ENCODE assay signal across 15 cellular contexts in the genomic region with DNA sequence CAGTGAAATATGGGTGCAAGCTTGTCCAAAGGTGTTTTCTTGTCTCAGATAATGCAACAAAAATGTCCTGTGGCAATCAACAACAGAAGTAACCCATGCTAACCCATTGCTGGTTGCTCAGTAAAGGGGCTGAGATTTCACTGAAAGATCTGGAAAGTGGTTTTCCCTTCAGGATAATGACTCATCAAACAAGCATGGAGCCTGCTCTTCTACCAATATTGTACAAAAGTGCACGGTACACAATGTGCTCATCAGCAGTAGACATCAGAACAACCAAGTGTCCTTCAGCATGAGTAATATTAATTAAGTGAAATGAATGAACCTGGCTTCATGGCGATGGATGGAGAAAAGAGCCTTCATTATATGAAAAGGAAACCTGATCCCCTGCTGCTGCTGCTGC.
DNase-seq lines count a peak whose midpoint lies in the region; ATAC-seq and TF ChIP-seq lines count a peak whose summit lies in the region.
"Had no signal": no experiment of that assay in that cellular context is flagged by ENCODE, and none has a peak within 500 bp of the region (broad histone marks: within the 10 kb centered on the region; RNA-seq: fewer than 3 reads in every experiment).

No MANE protein-coding gene starts in this region.

- H3K36me3 ChIP-seq in smooth muscle cell (ENCODE audit: low read depth), result no peaks in the 10 kb centered on the region
- H3K36me3 ChIP-seq: HAP-1 had no signal

- DNase-seq in NCI-H146 treated with DMSO at 0.1 percent for 48 hours (lab: John Stamatoyannopoulos, UW; ENCODE audit: unreplicated experiment), result peak; percentile 81
- peak; percentile 69 for DNase-seq in RPMI7951 (ENCODE audit: low read depth)
- DNase-seq in fibroblast of mammary gland (ENCODE audit: low read depth), result peak; percentile 95
- no peak for DNase-seq in smooth muscle cell (lab: John Stamatoyannopoulos, UW; ENCODE audit: unreplicated experiment)
- no peak for DNase-seq in middle frontal gyrus (ENCODE audit: extremely low spot score, low spot score)
- DNase-seq in activated gamma-delta T cell (lab: John Stamatoyannopoulos, UW), result no peak
- DNase-seq: activated CD8-positive, alpha-beta memory T cell treated with anti-CD3 and anti-CD28 coated beads, Interleukin-2, amount 50 U/mL, for 4 hours; Calu3; hippocampal formation; mucosa of descending colon; psoas muscle; substantia nigra had no signal

- TF ChIP-seq CTCF in fibroblast of mammary gland (conservative IDR thresholded peaks at IDR 0.05; ENCODE audit: control insufficient read depth, insufficient read depth, low read depth, low read length) (no peak), smooth muscle cell (IDR thresholded peaks at IDR 0.05; ENCODE audit: borderline replicate concordance, insufficient read depth, poor library complexity, severe bottlenecking) (no peak)

- peaks cover 13% of the 10 kb centered on the region for H3K4me1 ChIP-seq in smooth muscle cell (ENCODE audit: low read depth)
- H3K4me1 ChIP-seq: psoas muscle had no signal

- no peaks in the 10 kb centered on the region for H3K9me3 ChIP-seq in smooth muscle cell (replicated peaks; ENCODE audit: low read depth)
- H3K9me3 ChIP-seq: HAP-1, mucosa of descending colon had no signal

- H3F3A ChIP-seq in smooth muscle cell (ENCODE audit: low read depth), result peaks cover 9% of the 10 kb centered on the region

- H3K4me3 ChIP-seq in fibroblast of mammary gland (ENCODE audit: control insufficient read depth, low read depth, low read length) (no peak overlapping the region), smooth muscle cell (no peak overlapping the region)
- H3K4me3 ChIP-seq: HAP-1, mucosa of descending colon, psoas muscle had no signal

- no peaks in the 10 kb centered on the region for H3K79me2 ChIP-seq in smooth muscle cell (ENCODE audit: low read depth)

- H3K27ac ChIP-seq in smooth muscle cell (ENCODE audit: low read depth), result peak overlapping the region; percentile 5
- H3K27ac ChIP-seq: psoas muscle, VCaP had no signal

- H4K20me1 ChIP-seq in smooth muscle cell (ENCODE audit: low read depth), result no peaks in the 10 kb centered on the region

- ATAC-seq in HG02870 (IDR thresholded peaks at IDR 0.05; ENCODE audit: unreplicated experiment), result no peak
- ATAC-seq: mucosa of descending colon, psoas muscle had no signal

- H3K4me2 ChIP-seq in smooth muscle cell, result no peak overlapping the region

- no peaks in the 10 kb centered on the region for H3K27me3 ChIP-seq in smooth muscle cell (ENCODE audit: low read depth)

- WGBS in smooth muscle cell (ENCODE audit: low lambda C conversion rate), result 52% methylated on average over 2 of the region's 2 CpGs

- no peak overlapping the region for H2AFZ ChIP-seq in smooth muscle cell (ENCODE audit: low read depth)

- no peak overlapping the region for H3K9ac ChIP-seq in smooth muscle cell (ENCODE audit: low read depth)

Comparison
In these comparisons a context has a peak if more than half of its experiments do, and no peak if none do; other contexts are left out.
1. DNase-seq: peak in NCI-H146 treated with DMSO at 0.1 percent for 48 hours (single experiment), RPMI7951 (single experiment) and fibroblast of mammary gland (single experiment); none in smooth muscle cell (single experiment), middle frontal gyrus (single experiment) and activated gamma-delta T cell (single experiment).